ENCODE assay signal across 8 cellular contexts in the genomic region with DNA sequence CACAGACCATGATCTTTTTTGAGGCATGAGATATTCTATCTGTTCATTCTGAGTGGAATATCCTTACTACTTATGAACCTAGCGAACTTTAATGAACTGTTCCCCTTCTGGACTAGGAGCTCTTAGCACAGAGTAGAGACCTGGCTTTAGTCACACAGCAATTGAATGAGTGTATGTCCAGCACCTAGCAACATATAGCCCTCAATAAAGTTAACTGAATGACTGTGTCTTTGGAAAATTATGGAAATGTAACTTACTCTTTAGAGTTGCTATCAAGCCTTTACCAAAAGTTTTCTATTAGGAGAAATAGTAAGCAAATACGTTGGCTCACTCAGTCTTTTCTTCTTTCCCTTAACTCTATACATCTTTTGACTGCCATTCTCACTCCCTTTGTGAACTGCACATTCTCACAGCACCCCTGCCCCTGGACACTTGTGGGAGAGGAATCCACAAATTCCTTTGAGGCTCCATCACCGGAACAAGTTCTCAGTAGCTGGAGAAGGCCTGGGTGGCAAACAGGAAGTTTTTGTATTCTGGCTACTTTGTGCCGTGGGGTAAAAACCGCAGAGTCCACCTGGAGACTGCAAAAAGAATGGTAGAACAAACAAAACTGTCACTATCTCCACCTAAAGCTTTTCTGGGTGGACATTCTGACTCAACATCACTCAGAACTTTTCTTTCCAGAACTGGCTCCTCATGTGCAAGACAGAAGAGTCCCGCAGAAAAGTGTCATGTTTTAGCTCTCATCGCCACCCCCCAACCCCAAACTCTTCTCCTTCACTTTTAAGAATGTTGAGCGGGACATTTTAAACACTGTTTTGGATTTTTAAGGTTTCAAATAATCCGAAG. TPM values are rescaled to one million over a fixed set of nuclear protein-coding genes. Genes with fewer than 3 reads are reported as not detected.
DNase-seq lines count a peak whose midpoint lies in the region; ATAC-seq and TF ChIP-seq lines count a peak whose summit lies in the region.

No MANE protein-coding gene starts in this region.

- peak overlapping the region; percentile 52 for H3K4me3 ChIP-seq in CD8-positive, alpha-beta memory T cell (ENCODE audit: low read length)
- H3K4me3 ChIP-seq in MM.1S (ENCODE audit: low read length) (peak overlapping the region; percentile 66), mammary epithelial cell (replicated peaks in 1 of 3; ENCODE audit: insufficient read depth in 1 of 3, low read depth in 2 of 3, low read length in 3 of 3) (peak overlapping the region; percentile 53 to 80 (median 62)), lung (peak overlapping the region; percentile 55), upper lobe of left lung (peak overlapping the region; percentile 29 to 67 (median 58))

- H3K36me3 Mint-ChIP-seq in CD8-positive, alpha-beta memory T cell, result peaks cover 0 to 13% (median 2%) of the 10 kb centered on the region in 3 donors

- TF ChIP-seq CTCF in MM.1S (IDR thresholded peaks at IDR 0.05; ENCODE audit: low read length), result no peak
- TF ChIP-seq CTCF in mammary epithelial cell (conservative IDR thresholded peaks at IDR 0.05 in 1 of 2, IDR thresholded peaks at IDR 0.05 in 1 of 2; ENCODE audit: extremely low read depth in 1 of 2, insufficient read depth in 1 of 2, low read depth in 1 of 2, low read length in 2 of 2), result no peak
- TF ChIP-seq CTCF in lung (IDR thresholded peaks at IDR 0.05; ENCODE audit: control extremely low read depth, extremely low read depth), result no peak
- no peak for TF ChIP-seq CTCF in upper lobe of left lung (IDR thresholded peaks at IDR 0.05)

- no peaks in the 10 kb centered on the region for H4K20me1 ChIP-seq in MM.1S (ENCODE audit: insufficient read depth, low read length)
- H4K20me1 ChIP-seq in mammary epithelial cell (ENCODE audit: insufficient read depth, low read length), result no peaks in the 10 kb centered on the region

- no peaks in the 10 kb centered on the region for H3K27me3 ChIP-seq in CD8-positive, alpha-beta memory T cell (ENCODE audit: insufficient read depth, low read length, poor library complexity, severe bottlenecking)
- H3K27me3 ChIP-seq in MM.1S (replicated peaks; ENCODE audit: insufficient read depth, low read length) (no peaks in the 10 kb centered on the region), mammary epithelial cell (ENCODE audit: insufficient read depth, low read length) (no peaks in the 10 kb centered on the region), lung (ENCODE audit: control insufficient read depth, insufficient read depth) (no peaks in the 10 kb centered on the region), upper lobe of left lung (no peaks in the 10 kb centered on the region)

- H3K79me2 ChIP-seq in MM.1S (ENCODE audit: low read length) (peaks cover 32% of the 10 kb centered on the region), mammary epithelial cell (ENCODE audit: insufficient read depth, low read length) (peaks cover 33% of the 10 kb centered on the region)

- H3K27me3 Mint-ChIP-seq in CD8-positive, alpha-beta memory T cell, result no peaks in the 10 kb centered on the region

- H3K27ac ChIP-seq in CD8-positive, alpha-beta memory T cell (ENCODE audit: low read depth, low read length), result no peak overlapping the region
- peak overlapping the region; percentile 17; the same call in 1 of the 2 replicates for H3K27ac ChIP-seq in MM.1S (ENCODE audit: low read length)
- H3K27ac ChIP-seq in mammary epithelial cell (ENCODE audit: insufficient read depth, low read depth, low read length), result peak overlapping the region; percentile 53
- H3K27ac ChIP-seq in lung (ENCODE audit: low read depth in 1 of 2, low read length in 1 of 2), result peak overlapping the region; percentile 94
- peak overlapping the region; percentile 71 to 95 (median 87) for H3K27ac ChIP-seq in upper lobe of left lung

- no peaks in the 10 kb centered on the region for H3K36me3 ChIP-seq in CD8-positive, alpha-beta memory T cell (ENCODE audit: insufficient read depth, low read length)
- H3K36me3 ChIP-seq in MM.1S (replicated peaks; ENCODE audit: insufficient read depth, low read length) (0 out of 2 replicates have a peak, but pooled peaks cover 4% of the 10 kb centered on the region), mammary epithelial cell (ENCODE audit: insufficient read depth, low read length) (no peaks in the 10 kb centered on the region), lung (ENCODE audit: control insufficient read depth in 2 of 2, insufficient read depth in 2 of 2, low read length in 2 of 2) (no peaks in the 10 kb centered on the region), upper lobe of left lung (no peaks in the 10 kb centered on the region)

- POLR2A ChIA-PET in CD8-positive, alpha-beta memory T cell (lab: Charles Lee), result interaction anchor here (2.1 kb wide), 1 partner anchor 42 kb away, joined by 9 read pairs; no protein-coding TSS in a partner anchor

- peaks cover 22% of the 10 kb centered on the region for H3F3A ChIP-seq in MM.1S (ENCODE audit: insufficient read depth, low read length)

- BruUV-seq in mammary epithelial cell (replicated peaks; lab: Mats Ljungman, UMichigan), result TSS peak; percentile 54

- no peak for TF ChIP-seq POLR2A in upper lobe of left lung (IDR thresholded peaks at IDR 0.05)

- ATAC-seq in lung (ENCODE audit: insufficient read depth, low FRiP score) (no peak), upper lobe of left lung (ENCODE audit: low FRiP score in 2 of 2) (no peak), GM21528 (IDR thresholded peaks at IDR 0.05; ENCODE audit: low FRiP score, unreplicated experiment) (no peak), HG03442 (IDR thresholded peaks at IDR 0.05; ENCODE audit: unreplicated experiment) (no peak)

- 26% methylated on average over 8 of the region's 9 CpGs for WGBS in mammary epithelial cell (ENCODE audit: low coverage, missing lambda C conversion rate)
- WGBS in lung, 2 donors, result 31 to 32% methylated on average over 9 of the region's 9 CpGs
- 31 to 42% methylated on average over 9 of the region's 9 CpGs for WGBS in upper lobe of left lung, 2 donors

- H3K4me3 Mint-ChIP-seq in CD8-positive, alpha-beta memory T cell, result peak overlapping the region; percentile 83 to 91 (median 87)

- no peaks in the 10 kb centered on the region for H3K9me3 Mint-ChIP-seq in CD8-positive, alpha-beta memory T cell

- no peaks in the 10 kb centered on the region for H3K9me3 ChIP-seq in CD8-positive, alpha-beta memory T cell (ENCODE audit: low read length)
- H3K9me3 ChIP-seq in MM.1S (replicated peaks; ENCODE audit: insufficient read depth, low read length) (no peaks in the 10 kb centered on the region), mammary epithelial cell (replicated peaks; ENCODE audit: insufficient read depth, low read length) (no peaks in the 10 kb centered on the region), lung (ENCODE audit: control insufficient read depth in 2 of 2, insufficient read depth in 1 of 2, low read length in 1 of 2) (no peaks in the 10 kb centered on the region), upper lobe of left lung (no peaks in the 10 kb centered on the region)

- intact Hi-C loops in mammary epithelial cell (cut with micrococcal nuclease), result no loop called here

- peaks cover 28% of the 10 kb centered on the region for H3K4me1 ChIP-seq in CD8-positive, alpha-beta memory T cell (ENCODE audit: insufficient read depth, low read length)
- H3K4me1 ChIP-seq in MM.1S (ENCODE audit: low read length), result peaks cover 25% of the 10 kb centered on the region
- peaks cover 23% of the 10 kb centered on the region for H3K4me1 ChIP-seq in mammary epithelial cell (ENCODE audit: insufficient read depth, low read length)
- peaks cover 2% of the 10 kb centered on the region in 2 donors for H3K4me1 ChIP-seq in lung (ENCODE audit: control insufficient read depth in 2 of 2, insufficient read depth in 2 of 2, low read length in 2 of 2)
- H3K4me1 ChIP-seq in upper lobe of left lung, result peaks cover 24 to 37% (median 31%) of the 10 kb centered on the region in 4 donors

- peak overlapping the region in 7 of 8 donors; percentile 82 to 91 (median 89) for H3K27ac Mint-ChIP-seq in CD8-positive, alpha-beta memory T cell

- peak overlapping the region; percentile 57; the same call in 1 of the 2 replicates for H3K9ac ChIP-seq in MM.1S (ENCODE audit: low read length)
- H3K9ac ChIP-seq in mammary epithelial cell (ENCODE audit: insufficient read depth, low read length), result peak overlapping the region; percentile 52

- CTCF ChIA-PET in CD8-positive, alpha-beta memory T cell (lab: Charles Lee), result interaction anchor here (1.2 to 3.4 kb wide), 8 partner anchors 9 to 80 kb away, joined by 3 to 21 read pairs (median 5); no protein-coding TSS in a partner anchor
- CTCF ChIA-PET in mammary epithelial cell (lab: Charles Lee; ENCODE audit: low non-redundant PET), result interaction anchor here (0.5 kb wide), 1 partner anchor 925 kb away, joined by 7 read pairs; no protein-coding TSS in a partner anchor

- dilution Hi-C loops in mammary epithelial cell (cut with HindIII; ENCODE audit: low sequenced_read_pairs), result no loop called here

- H3K4me1 Mint-ChIP-seq in CD8-positive, alpha-beta memory T cell, result peaks cover 33 to 43% (median 40%) of the 10 kb centered on the region in 3 donors

- TF ChIP-seq EP300 in upper lobe of left lung (IDR thresholded peaks at IDR 0.05), result no peak

- H3K4me2 ChIP-seq in MM.1S (ENCODE audit: low read depth, low read length), result peak overlapping the region; percentile 89
- H3K4me2 ChIP-seq in mammary epithelial cell (ENCODE audit: insufficient read depth, low read depth, low read length), result peak overlapping the region; percentile 97

- peak in 1 of 5 donors; percentile 5 for DNase-seq in CD8-positive, alpha-beta memory T cell
- DNase-seq in MM.1S (no peak), mammary epithelial cell (peak; percentile 58), lung (ENCODE audit: low spot score) (no peak), upper lobe of left lung (no peak), HuH-7 (ENCODE audit: low spot score) (no peak)

- no peaks in the 10 kb centered on the region for H3K9me2 ChIP-seq in MM.1S (replicated peaks; ENCODE audit: insufficient read depth, low read length)

- peak overlapping the region; percentile 85 for H2AFZ ChIP-seq in MM.1S (ENCODE audit: low read length)
- peak overlapping the region; percentile 89 for H2AFZ ChIP-seq in mammary epithelial cell (ENCODE audit: low read depth, low read length)

- in situ Hi-C loops in mammary epithelial cell (cut with MboI; ENCODE audit: low sequenced_read_pairs in 2 of 2), result no loop called here

RNA-seq across cellular contexts. Expression of a gene that starts 1.1 kb away (rescaled TPM):
- total RNA-seq in CD8-positive, alpha-beta memory T cell, result 10 to 100 TPM; 36.5 to 38.0 TPM
- polyA plus RNA-seq in CD8-positive, alpha-beta memory T cell, result 70.4 TPM
- 10 to 100 TPM; 65.0 to 86.3 TPM for total RNA-seq in mammary epithelial cell
- 97.5 TPM for polyA plus RNA-seq in mammary epithelial cell
- polyA minus RNA-seq in mammary epithelial cell, result 60.2 TPM
- total RNA-seq in lung, result 100 to 1,000 TPM in 1 of 2 donors, 10 to 100 TPM in 1; 44.1 to 103 TPM
- 10 to 100 TPM; 36.4 to 41.7 TPM for polyA plus RNA-seq in lung
- total RNA-seq in upper lobe of left lung, result 100 to 1,000 TPM in 1 of 6 donors, 10 to 100 TPM in 5; 39.6 to 178 (median 45.4) TPM
